Comparison of ENCODE assay signal across 17 cellular contexts in genomic region chr17:51434434-51435170, GRCh38.
DNase-seq lines count a peak whose midpoint lies in the region; ATAC-seq and TF ChIP-seq lines count a peak whose summit lies in the region.
"Had no signal": no experiment of that assay in that cellular context is flagged by ENCODE, and none has a peak within 500 bp of the region (broad histone marks: within the 10 kb centered on the region; RNA-seq: fewer than 3 reads in every experiment).

No MANE protein-coding gene starts in this region.

- RAD21 ChIA-PET in HCT116 (lab: Charles Lee; ENCODE audit: low non-redundant PET in 1 of 2, low total read pairs in 2 of 2, uncharacterized antibody in 2 of 2, unreplicated experiment in 2 of 2): no interaction called here

- no peak overlapping the region for H3K27ac ChIP-seq in CD4-positive, alpha-beta T cell (ENCODE audit: low read depth, low read length)
- H3K27ac ChIP-seq in HCT116 (ENCODE audit: low read depth, low read length): no peak overlapping the region
- H3K27ac ChIP-seq: HL-60, sigmoid colon had no signal

- no peaks in the 10 kb centered on the region for H3K79me2 ChIP-seq in HCT116 (ENCODE audit: insufficient read depth, low read length)

- TF ChIP-seq CTCF in CD4-positive, alpha-beta T cell (IDR thresholded peaks at IDR 0.05): no peak
- TF ChIP-seq CTCF in HCT116 (IDR thresholded peaks at IDR 0.05 in 2 of 3, conservative IDR thresholded peaks at IDR 0.05 in 1 of 3; ENCODE audit: borderline replicate concordance in 1 of 3, insufficient read depth in 1 of 3, low read depth in 2 of 3, low read length in 2 of 3): no peak
- no peak for TF ChIP-seq CTCF in activated CD8-positive, alpha-beta T cell treated with anti-CD3 and anti-CD28 coated beads for 36 hours (IDR thresholded peaks at IDR 0.05)

- no peak for ATAC-seq in CD4-positive, alpha-beta T cell (ENCODE audit: poor library complexity)
- ATAC-seq in HCT116: peak; percentile 61
- ATAC-seq in left colon: peak; percentile 19
- no peak for ATAC-seq in activated CD8-positive, alpha-beta T cell treated with anti-CD3 and anti-CD28 coated beads for 36 hours

- no peaks in the 10 kb centered on the region for H3K36me3 ChIP-seq in HCT116 (ENCODE audit: control insufficient read depth in 1 of 2, insufficient read depth in 2 of 2, low read length in 2 of 2)
- H3K36me3 ChIP-seq: sigmoid colon had no signal

- peak overlapping the region; percentile 63 for H3K27ac Mint-ChIP-seq in CD4-positive, alpha-beta T cell
- H3K27ac Mint-ChIP-seq in T-helper 2 cell treated with Interferon-gamma antibody and Interleukin-4, amounts not matched to agents 5 μg/mL and 100 μg/mL, for 36 hours: peak overlapping the region; percentile 74
- H3K27ac Mint-ChIP-seq in activated CD8-positive, alpha-beta T cell treated with anti-CD3 and anti-CD28 coated beads for 36 hours: no peak overlapping the region
- H3K27ac Mint-ChIP-seq: activated T-cell treated with anti-CD3 and anti-CD28 coated beads, Interleukin-2, amount 50 U/mL, for 72 hours had no signal

- no peaks in the 10 kb centered on the region for H4K20me1 ChIP-seq in HCT116 (ENCODE audit: insufficient read depth)

- H3K36me3 Mint-ChIP-seq in CD4-positive, alpha-beta T cell (ENCODE audit: low read depth): no peaks in the 10 kb centered on the region
- no peaks in the 10 kb centered on the region for H3K36me3 Mint-ChIP-seq in T-helper 2 cell treated with Interferon-gamma antibody and Interleukin-4, amounts not matched to agents 5 μg/mL and 100 μg/mL, for 36 hours (ENCODE audit: low read depth)
- no peaks in the 10 kb centered on the region for H3K36me3 Mint-ChIP-seq in activated CD8-positive, alpha-beta T cell treated with anti-CD3 and anti-CD28 coated beads for 36 hours (ENCODE audit: low read depth)

- intact Hi-C loops in CD4-positive, alpha-beta T cell (cut with DNase I, micrococcal nuclease): no loop called here
- intact Hi-C loops in HCT116 (cut with micrococcal nuclease): no loop called here
- intact Hi-C loops in left colon (cut with DNase I, micrococcal nuclease): no loop called here
- intact Hi-C loops in activated CD8-positive, alpha-beta T cell treated with anti-CD3 and anti-CD28 coated beads for 36 hours (cut with micrococcal nuclease): no loop called here

- peak overlapping the region; percentile 95 for H2AFZ ChIP-seq in HCT116 (ENCODE audit: low read depth, low read length, poor library complexity, severe bottlenecking)

- POLR2A ChIA-PET in CD4-positive, alpha-beta T cell (lab: Charles Lee): no interaction called here
- POLR2A ChIA-PET in HCT116 (lab: Charles Lee): no interaction called here
- POLR2A ChIA-PET in activated CD8-positive, alpha-beta T cell treated with anti-CD3 and anti-CD28 coated beads for 36 hours (lab: Charles Lee): interaction anchor here (0.6 kb wide), 1 partner anchor 26 kb away, joined by 3 read pairs; no protein-coding TSS in a partner anchor

- peaks cover 54% of the 10 kb centered on the region for H3K4me1 Mint-ChIP-seq in CD4-positive, alpha-beta T cell (ENCODE audit: low read depth)
- H3K4me1 Mint-ChIP-seq in T-helper 2 cell treated with Interferon-gamma antibody and Interleukin-4, amounts not matched to agents 5 μg/mL and 100 μg/mL, for 36 hours (ENCODE audit: low read depth): peaks cover 43% of the 10 kb centered on the region
- H3K4me1 Mint-ChIP-seq in activated CD8-positive, alpha-beta T cell treated with anti-CD3 and anti-CD28 coated beads for 36 hours (ENCODE audit: low read depth): peaks cover 26% of the 10 kb centered on the region

- H3K4me1 ChIP-seq in HCT116 (ENCODE audit: control insufficient read depth in 1 of 2, insufficient read depth in 2 of 2, low read length in 2 of 2): peaks cover 9 to 30% of the 10 kb centered on the region in 2 experiments; a peak in 3 of 4 replicates
- H3K4me1 ChIP-seq: Caco-2, sigmoid colon had no signal

- TF ChIP-seq POLR2A in HCT116 (IDR thresholded peaks at IDR 0.05; ENCODE audit: borderline replicate concordance, extremely low read depth, insufficient read depth, insufficient read length): no peak

- peak overlapping the region; percentile 1; the same call in 1 of the 2 replicates for H3K4me2 ChIP-seq in HCT116 (ENCODE audit: low read length)

- no peaks in the 10 kb centered on the region for H3K27me3 Mint-ChIP-seq in CD4-positive, alpha-beta T cell
- no peaks in the 10 kb centered on the region for H3K27me3 Mint-ChIP-seq in T-helper 2 cell treated with Interferon-gamma antibody and Interleukin-4, amounts not matched to agents 5 μg/mL and 100 μg/mL, for 36 hours (ENCODE audit: low read depth)
- peaks cover 2% of the 10 kb centered on the region for H3K27me3 Mint-ChIP-seq in activated CD8-positive, alpha-beta T cell treated with anti-CD3 and anti-CD28 coated beads for 36 hours

- H3K9ac ChIP-seq in HCT116 (ENCODE audit: low read length): no peak overlapping the region

- H3K9me3 ChIP-seq in CD4-positive, alpha-beta T cell (ENCODE audit: control insufficient read depth, low read length): no peaks in the 10 kb centered on the region
- H3K9me3 ChIP-seq in HCT116 (ENCODE audit: control insufficient read depth in 1 of 2, insufficient read depth in 1 of 2, low read depth in 1 of 2, low read length in 2 of 2): no peaks in the 10 kb centered on the region
- H3K9me3 ChIP-seq: Caco-2, sigmoid colon had no signal

- CTCF ChIA-PET in CD4-positive, alpha-beta T cell (lab: Charles Lee): interaction anchor here (2.7 kb wide), 1 partner anchor 63 kb away, joined by 12 read pairs; no protein-coding TSS in a partner anchor
- CTCF ChIA-PET in HCT116 (lab: Charles Lee): interaction anchor here (0.8 to 3.8 kb wide), 18 partner anchors 10 to 321 kb away, joined by 3 to 32 read pairs (median 8); no protein-coding TSS in a partner anchor
- CTCF ChIA-PET in activated CD8-positive, alpha-beta T cell treated with anti-CD3 and anti-CD28 coated beads for 36 hours (lab: Charles Lee): interaction anchor here (1.5 to 3.2 kb wide), 2 partner anchors 20 to 28 kb away, joined by 4 to 15 read pairs; no protein-coding TSS in a partner anchor

- TF ChIP-seq RAD21 in HCT116 (IDR thresholded peaks at IDR 0.05; ENCODE audit: low read depth): no peak

- no peak overlapping the region for H3K4me3 ChIP-seq in HCT116 (replicated peaks in 1 of 2; ENCODE audit: low read depth in 1 of 2, low read length in 2 of 2)
- H3K4me3 ChIP-seq: lung, sigmoid colon had no signal

- H3K9me3 Mint-ChIP-seq in CD4-positive, alpha-beta T cell: no peaks in the 10 kb centered on the region
- H3K9me3 Mint-ChIP-seq in T-helper 2 cell treated with Interferon-gamma antibody and Interleukin-4, amounts not matched to agents 5 μg/mL and 100 μg/mL, for 36 hours: no peaks in the 10 kb centered on the region
- H3K9me3 Mint-ChIP-seq in activated CD8-positive, alpha-beta T cell treated with anti-CD3 and anti-CD28 coated beads for 36 hours: no peaks in the 10 kb centered on the region
- H3K9me3 Mint-ChIP-seq: activated T-cell treated with anti-CD3 and anti-CD28 coated beads, Interleukin-2, amount 50 U/mL, for 72 hours had no signal

- DNase-seq in CD4-positive, alpha-beta T cell: no peak
- DNase-seq in HCT116 (ENCODE audit: low read depth, low spot score) (peak; percentile 83), left colon (no peak), DMS114 treated with DMSO at 0.1 percent for 48 hours (lab: John Stamatoyannopoulos, UW; ENCODE audit: unreplicated experiment) (no peak), occipital lobe (lab: John Stamatoyannopoulos, UW) (no peak)
- DNase-seq in T-helper 2 cell treated with Interferon-gamma antibody and Interleukin-4, amounts not matched to agents 5 μg/mL and 100 μg/mL, for 36 hours (ENCODE audit: low spot score): no peak
- DNase-seq in activated CD8-positive, alpha-beta T cell treated with anti-CD3 and anti-CD28 coated beads for 36 hours: no peak
- DNase-seq: cortex of kidney; NCI-H2081 treated with DMSO at 0.1 percent for 48 hours; sigmoid colon; stimulated activated naive CD8-positive, alpha-beta T cell treated with anti-CD3 and anti-CD28 coated beads, Interleukin-15, Interleukin-2, amounts not matched to agents 100 U/mL and 50 U/mL, for 24 hours; SW 1271 had no signal

- H3K27me3 ChIP-seq in CD4-positive, alpha-beta T cell (ENCODE audit: control insufficient read depth, insufficient read depth, low read length): no peaks in the 10 kb centered on the region
- no peaks in the 10 kb centered on the region for H3K27me3 ChIP-seq in HCT116 (ENCODE audit: insufficient read depth, low read length)
- H3K27me3 ChIP-seq: sigmoid colon had no signal

- no peaks in the 10 kb centered on the region for H3K9me2 ChIP-seq in HCT116 (ENCODE audit: insufficient read depth)

- no TSS peak for BruUV-seq in HCT116 (replicated peaks; lab: Mats Ljungman, UMichigan)

- no peak overlapping the region for H3K4me3 Mint-ChIP-seq in CD4-positive, alpha-beta T cell
- H3K4me3 Mint-ChIP-seq in T-helper 2 cell treated with Interferon-gamma antibody and Interleukin-4, amounts not matched to agents 5 μg/mL and 100 μg/mL, for 36 hours: peak overlapping the region; percentile 55
- no peak overlapping the region for H3K4me3 Mint-ChIP-seq in activated CD8-positive, alpha-beta T cell treated with anti-CD3 and anti-CD28 coated beads for 36 hours
- H3K4me3 Mint-ChIP-seq: neural crest cell had no signal

TF ChIP-seq in HCT116, 20 proteins besides CTCF, POLR2A, EP300 and RAD21 (continues in another document):
- peak; percentile 93 for TF ChIP-seq CBX3 (IDR thresholded peaks at IDR 0.05; ENCODE audit: low read depth)
- peak; percentile 76 for TF ChIP-seq SP1 (IDR thresholded peaks at IDR 0.05; ENCODE audit: low read depth)
- no peak for TF ChIP-seq EGR1 (IDR thresholded peaks at IDR 0.05; ENCODE audit: low read depth)
- TF ChIP-seq ATF3 (IDR thresholded peaks at IDR 0.05): no peak
- peak; percentile 96 for TF ChIP-seq MAX (IDR thresholded peaks at IDR 0.05)
- TF ChIP-seq SIN3A (IDR thresholded peaks at IDR 0.05; ENCODE audit: low read depth): no peak; the same call in 1 of the 2 replicates
- TF ChIP-seq ELF1 (IDR thresholded peaks at IDR 0.05; ENCODE audit: borderline replicate concordance, low read depth): no peak
- peak; percentile 78 for TF ChIP-seq JUND (IDR thresholded peaks at IDR 0.05)
- 0 out of 2 replicates have a peak, but pooled peaks have one; percentile 25 for TF ChIP-seq POLR2AphosphoS5 (IDR thresholded peaks at IDR 0.05; ENCODE audit: low read depth, low read length)
- no peak for TF ChIP-seq TCF7L2 (IDR thresholded peaks at IDR 0.05; ENCODE audit: borderline replicate concordance, extremely low read depth, insufficient read depth, insufficient read length)
- no peak for TF ChIP-seq EZH2phosphoT487 (IDR thresholded peaks at IDR 0.05; ENCODE audit: borderline replicate concordance)
- no peak for TF ChIP-seq CEBPB (IDR thresholded peaks at IDR 0.05; ENCODE audit: low read depth)
- TF ChIP-seq ZFX (IDR thresholded peaks at IDR 0.05): no peak

Comparison
In these comparisons a context has a peak if more than half of its experiments do, and no peak if none do; other contexts are left out.
1. ATAC-seq: peak in HCT116 (single experiment) and left colon (single experiment); none in CD4-positive, alpha-beta T cell (single experiment) and activated CD8-positive, alpha-beta T cell treated with anti-CD3 and anti-CD28 coated beads for 36 hours (single experiment).